18 cellular contexts compared by ENCODE assay signal in the genomic region with DNA sequence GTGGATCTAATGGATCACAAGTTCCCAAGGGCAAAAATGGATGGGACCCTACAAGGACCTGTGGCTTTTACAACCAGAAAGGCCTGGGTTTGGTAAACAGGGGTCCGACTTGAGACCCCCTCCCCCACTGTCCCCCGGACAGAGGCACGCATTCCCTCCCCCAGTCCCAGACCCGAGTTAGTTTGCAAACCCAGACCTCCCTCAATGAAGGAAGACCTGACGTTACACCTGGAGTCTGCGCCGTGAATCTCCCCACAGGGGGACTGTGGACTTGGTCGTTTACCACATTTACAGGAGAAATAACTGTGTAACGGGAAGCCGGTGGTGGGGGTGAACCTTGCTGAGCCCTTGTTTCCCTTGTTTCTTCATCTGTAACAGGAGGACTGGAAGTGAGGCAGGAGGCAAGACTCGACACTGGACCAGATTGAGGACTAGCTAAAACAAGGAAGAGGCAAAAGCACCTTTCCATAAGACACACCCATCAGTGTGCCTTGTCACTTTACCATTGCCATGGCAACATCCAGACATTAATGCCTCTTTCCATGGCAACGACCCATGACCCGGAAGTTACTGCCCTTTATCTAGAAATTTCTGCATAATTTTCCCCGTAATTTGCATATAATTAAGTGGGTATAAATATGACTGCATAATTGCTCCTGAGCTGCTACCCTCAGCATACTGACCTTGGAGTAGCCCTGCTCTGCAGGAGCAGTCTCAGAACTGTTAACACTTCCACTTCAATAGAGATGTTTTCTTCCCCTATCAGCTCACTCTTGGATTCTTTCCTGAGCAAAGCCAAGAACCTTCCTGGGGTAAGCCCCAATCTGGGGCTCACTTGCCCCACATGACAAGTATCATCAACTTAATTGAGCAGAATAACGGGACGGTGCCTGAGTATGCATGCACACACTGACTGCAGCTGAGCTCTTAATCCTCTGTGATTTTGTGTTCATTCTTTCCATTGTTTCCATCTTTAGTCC. TPM values are rescaled to one million over a fixed set of nuclear protein-coding genes. Genes with fewer than 3 reads are reported as not detected.
DNase-seq lines count a peak whose midpoint lies in the region; ATAC-seq, FAIRE-seq and TF ChIP-seq lines count a peak whose summit lies in the region.
"Had no signal": no experiment of that assay in that cellular context is flagged by ENCODE, and none has a peak within 500 bp of the region (broad histone marks: within the 10 kb centered on the region; RNA-seq: fewer than 3 reads in every experiment).

No MANE protein-coding gene starts in this region.

- TF ChIP-seq RAD21 in IMR-90 (IDR thresholded peaks at IDR 0.05; ENCODE audit: low read length): no peak

- H3K9me3 ChIP-seq in IMR-90 (ENCODE audit: control insufficient read depth, insufficient read depth, low read length) (no peaks in the 10 kb centered on the region), spleen (peaks cover 0 to 8% (median 0%) of the 10 kb centered on the region in 8 donors)
- H3K9me3 ChIP-seq: pancreas, thoracic aorta had no signal

- H3K4me1 Mint-ChIP-seq in endothelial cell (ENCODE audit: unreplicated experiment): peaks cover 5% of the 10 kb centered on the region
- H3K4me1 Mint-ChIP-seq in nephron progenitor cell: peaks cover 5% of the 10 kb centered on the region

- no peak overlapping the region for H2AK9ac ChIP-seq in IMR-90 (replicated peaks; ENCODE audit: low read depth, low read length, poor library complexity)

- no peak overlapping the region for H3K4ac ChIP-seq in IMR-90 (ENCODE audit: low read depth, low read length)

- H3K4me2 ChIP-seq in IMR-90 (ENCODE audit: low read depth, low read length): no peak overlapping the region

- H3K27ac ChIP-seq in IMR-90 (ENCODE audit: insufficient read depth, low read length): no peak overlapping the region
- no peak overlapping the region for H3K27ac ChIP-seq in spleen
- H3K27ac ChIP-seq: brain microvascular endothelial cell, pancreas, thoracic aorta had no signal

- no peak overlapping the region for H3K9ac ChIP-seq in IMR-90 (ENCODE audit: low read depth, low read length)

- H3K79me1 ChIP-seq in IMR-90 (ENCODE audit: low read depth in 1 of 2, low read length in 2 of 2): no peaks in the 10 kb centered on the region

- no peak overlapping the region for H2BK15ac ChIP-seq in IMR-90 (ENCODE audit: low read depth, low read length)

- H3K27ac Mint-ChIP-seq in endothelial cell (ENCODE audit: unreplicated experiment): peak overlapping the region; percentile 64
- H3K27ac Mint-ChIP-seq in nephron progenitor cell: no peak overlapping the region
- H3K27ac Mint-ChIP-seq: IgD-negative memory B cell had no signal

- no peak overlapping the region for H2BK120ac ChIP-seq in IMR-90 (ENCODE audit: low read depth, low read length)

- no peak overlapping the region for H4K91ac ChIP-seq in IMR-90 (ENCODE audit: insufficient read depth, low read depth, low read length)

- peaks cover 2% of the 10 kb centered on the region for H3K27me3 Mint-ChIP-seq in endothelial cell (ENCODE audit: unreplicated experiment)
- peaks cover 39% of the 10 kb centered on the region for H3K27me3 Mint-ChIP-seq in nephron progenitor cell (ENCODE audit: low read depth, poor library complexity)

- no TSS peak for BruUV-seq in IMR-90 (replicated peaks; lab: Mats Ljungman, UMichigan)

- peaks cover 7% of the 10 kb centered on the region for H3K9me3 Mint-ChIP-seq in endothelial cell (ENCODE audit: unreplicated experiment)
- H3K9me3 Mint-ChIP-seq in nephron progenitor cell: peaks cover 30% of the 10 kb centered on the region

- no peak overlapping the region for H4K5ac ChIP-seq in IMR-90 (ENCODE audit: low read depth, low read length)

- H3K4me3 ChIP-seq in IMR-90 (ENCODE audit: insufficient read depth, low read depth, low read length) (no peak overlapping the region), spleen (no peak overlapping the region)
- H3K4me3 ChIP-seq: pancreas, thoracic aorta had no signal

- no peak overlapping the region for H3K18ac ChIP-seq in IMR-90 (ENCODE audit: low read depth, low read length)

- 80% methylated on average over 1 of the region's 16 CpGs; no CpG with 5 or more reads in 1 of the 2 experiments for WGBS in IMR-90 (ENCODE audit: extremely low coverage in 2 of 2, insufficient read length in 1 of 2), 2 experiments
- 64 to 73% (median 66%) methylated on average over 16 of the region's 16 CpGs for WGBS in spleen, 5 donors

- CTCF ChIA-PET in IMR-90 (lab: Yijun Ruan, JAX): no interaction called here

- FAIRE-seq in RCC 7860 (lab: Jason Lieb, UNC): no peak
- FAIRE-seq: pancreas had no signal

- POLR2A ChIA-PET in IMR-90 (lab: Charles Lee; ENCODE audit: unreplicated experiment): interaction anchor here (0.6 kb wide), 1 partner anchor 58 kb away, joined by 12 read pairs; no protein-coding TSS in a partner anchor

- peaks cover 39% of the 10 kb centered on the region for H3K36me3 Mint-ChIP-seq in endothelial cell (ENCODE audit: low read depth, unreplicated experiment)
- no peaks in the 10 kb centered on the region for H3K36me3 Mint-ChIP-seq in nephron progenitor cell (ENCODE audit: low read depth)
- H3K36me3 Mint-ChIP-seq: IgD-negative memory B cell had no signal

- H3K36me3 ChIP-seq in IMR-90 (ENCODE audit: control insufficient read depth, insufficient read depth, low read length) (no peaks in the 10 kb centered on the region), spleen (peaks cover 0 to 20% (median 0%) of the 10 kb centered on the region in 6 donors)
- H3K36me3 ChIP-seq: brain microvascular endothelial cell, pancreas, thoracic aorta had no signal

- H4K8ac ChIP-seq in IMR-90 (ENCODE audit: low read depth in 2 of 2, low read length in 2 of 2): no peak overlapping the region

- H2BK20ac ChIP-seq in IMR-90 (ENCODE audit: low read depth, low read length): no peak overlapping the region

- TF ChIP-seq CTCF in IMR-90 (conservative IDR thresholded peaks at IDR 0.05; ENCODE audit: low read depth, low read length) (no peak), endothelial cell (IDR thresholded peaks at IDR 0.05; ENCODE audit: unreplicated experiment) (no peak), spleen (IDR thresholded peaks at IDR 0.05 in 8 of 11, conservative IDR thresholded peaks at IDR 0.05 in 3 of 11) (no peak), nephron progenitor cell (IDR thresholded peaks at IDR 0.05) (no peak)

- peak overlapping the region; percentile 31; the same call in 1 of the 2 replicates for H2AK5ac ChIP-seq in IMR-90 (ENCODE audit: low read depth, low read length)

- no peak overlapping the region for H2BK5ac ChIP-seq in IMR-90 (ENCODE audit: low read depth, low read length, poor library complexity, severe bottlenecking)

- no peaks in the 10 kb centered on the region for H4K20me1 ChIP-seq in IMR-90 (ENCODE audit: insufficient read depth, low read length)

- H3K4me1 ChIP-seq in IMR-90 (ENCODE audit: control insufficient read depth, insufficient read depth, low read length) (peaks cover 8% of the 10 kb centered on the region), spleen (peaks cover 0 to 14% (median 0%) of the 10 kb centered on the region in 6 donors)
- H3K4me1 ChIP-seq: pancreas had no signal

- no peak overlapping the region for H2AFZ ChIP-seq in IMR-90 (replicated peaks; ENCODE audit: low read length, poor library complexity)

- ATAC-seq in IMR-90 (ENCODE audit: low read depth) (no peak), GM18870 (IDR thresholded peaks at IDR 0.05; ENCODE audit: unreplicated experiment) (no peak)
- ATAC-seq: pancreas had no signal

- H3K9me1 ChIP-seq in IMR-90 (ENCODE audit: insufficient read depth, low read length): 0 out of 2 replicates have a peak, but pooled peaks cover 5% of the 10 kb centered on the region

- dilution Hi-C loops in IMR-90 (cut with HindIII; ENCODE audit: low sequenced_read_pairs, unreplicated experiment): no loop called here

- H3K4me3 Mint-ChIP-seq in endothelial cell (ENCODE audit: unreplicated experiment): no peak overlapping the region
- no peak overlapping the region for H3K4me3 Mint-ChIP-seq in nephron progenitor cell
- H3K4me3 Mint-ChIP-seq: IgD-negative memory B cell had no signal

- in situ Hi-C loops in IMR-90 (cut with MboI; ENCODE audit: low sequenced_read_pairs): no loop called here

- no peak overlapping the region for H3K14ac ChIP-seq in IMR-90 (replicated peaks; ENCODE audit: low read depth, low read length)

- H3K23ac ChIP-seq in IMR-90 (ENCODE audit: low read depth, low read length): no peak overlapping the region

- intact Hi-C loops in IMR-90 (cut with micrococcal nuclease) (no loop called here), spleen (cut with DNase I; ENCODE audit: low total_unique reads) (no loop called here)

- TF ChIP-seq POLR2A in IMR-90 (IDR thresholded peaks at IDR 0.05; ENCODE audit: low read depth, low read length) (no peak), spleen (IDR thresholded peaks at IDR 0.05) (no peak)

- peak; percentile 50 for DNase-seq in activated CD8-positive, alpha-beta memory T cell treated with anti-CD3 and anti-CD28 coated beads for 24 hours
- DNase-seq in activated CD8-positive, alpha-beta memory T cell treated with anti-CD3 and anti-CD28 coated beads, Interleukin-2, amount 50 U/mL, for 4 hours: no peak
- DNase-seq in IMR-90: no peak
- no peak for DNase-seq in endothelial cell (ENCODE audit: low spot score)
- peak; percentile 19 for DNase-seq in spleen
- DNase-seq in nephron progenitor cell: no peak
- no peak for DNase-seq in RCC 7860 (ENCODE audit: low spot score)
- DNase-seq: activated CD4-positive, alpha-beta T cell treated with anti-CD3 and anti-CD28 coated beads, Interleukin-2, amount 50 U/mL, for 1 hour; activated gamma-delta T cell treated with Interleukin-2 at 50 U/mL for 16 hours; brain microvascular endothelial cell; DMS79; effector memory CD4-positive, alpha-beta T cell; NCI-H526 treated with DMSO at 0.1 percent for 48 hours; RPMI8226 had no signal

- peaks cover 1% of the 10 kb centered on the region; the same call in 1 of the 2 replicates for H3K27me3 ChIP-seq in IMR-90 (ENCODE audit: control insufficient read depth, insufficient read depth, low read length)
- H3K27me3 ChIP-seq in spleen (replicated peaks in 1 of 7): peaks cover 0 to 54% (median 6%) of the 10 kb centered on the region in 7 donors
- H3K27me3 ChIP-seq: brain microvascular endothelial cell, pancreas had no signal

- H3K56ac ChIP-seq in IMR-90 (ENCODE audit: extremely low read depth, insufficient read depth, low read length): no peak overlapping the region

TF ChIP-seq in IMR-90, 13 proteins besides CTCF, POLR2A, EP300 and RAD21 (continues in another document):
- TF ChIP-seq MAZ (IDR thresholded peaks at IDR 0.05; ENCODE audit: borderline replicate concordance, low read depth, low read length) (no peak), RCOR1 (IDR thresholded peaks at IDR 0.05; ENCODE audit: insufficient replicate concordance, low read length) (no peak), FOS (IDR thresholded peaks at IDR 0.05; ENCODE audit: low read depth, low read length) (no peak), CHD1 (IDR thresholded peaks at IDR 0.05; ENCODE audit: low read depth, low read length) (no peak), SMC3 (IDR thresholded peaks at IDR 0.05; ENCODE audit: low read depth, low read length) (no peak)

RNA-seq across cellular contexts. Expression of gene PDGFB, which starts 25.4 kb away (rescaled TPM):
- total RNA-seq in IMR-90 (2012; rRNA removed): not detected in 2 replicates
- polyA plus RNA-seq in IMR-90 (2012; rRNA removed): 0.07 and 0.09 TPM in 2 replicates
- 0.09 and 0.10 TPM in 2 replicates for polyA plus RNA-seq in IMR-90 (2012; cell fraction: cytosol; rRNA removed)
- 0.06 and 0.09 TPM in 2 replicates for polyA plus RNA-seq in IMR-90 (2012; cell fraction: nucleus; rRNA removed; ENCODE audit: low replicate concordance)
- total RNA-seq in endothelial cell (ENCODE audit: unreplicated experiment): 53.4 TPM
- total RNA-seq in spleen: 10 to 100 TPM in 2 of 7 donors, 1 to 10 TPM in 5; 2.4 to 20.5 (median 9.3) TPM
- polyA plus RNA-seq in spleen: 1 to 10 TPM; 1.7 to 8.2 (median 2.0) TPM

Comparison
In these comparisons a context has a peak if more than half of its experiments do, and no peak if none do; other contexts are left out.
1. DNase-seq: peak in activated CD8-positive, alpha-beta memory T cell treated with anti-CD3 and anti-CD28 coated beads for 24 hours (single experiment) and spleen (single experiment); none in activated CD8-positive, alpha-beta memory T cell treated with anti-CD3 and anti-CD28 coated beads, Interleukin-2, amount 50 U/mL, for 4 hours (single experiment), IMR-90 (single experiment), endothelial cell (single experiment), nephron progenitor cell (single experiment) and RCC 7860 (single experiment).